13 cellular contexts compared by ENCODE assay signal in the genomic region with DNA sequence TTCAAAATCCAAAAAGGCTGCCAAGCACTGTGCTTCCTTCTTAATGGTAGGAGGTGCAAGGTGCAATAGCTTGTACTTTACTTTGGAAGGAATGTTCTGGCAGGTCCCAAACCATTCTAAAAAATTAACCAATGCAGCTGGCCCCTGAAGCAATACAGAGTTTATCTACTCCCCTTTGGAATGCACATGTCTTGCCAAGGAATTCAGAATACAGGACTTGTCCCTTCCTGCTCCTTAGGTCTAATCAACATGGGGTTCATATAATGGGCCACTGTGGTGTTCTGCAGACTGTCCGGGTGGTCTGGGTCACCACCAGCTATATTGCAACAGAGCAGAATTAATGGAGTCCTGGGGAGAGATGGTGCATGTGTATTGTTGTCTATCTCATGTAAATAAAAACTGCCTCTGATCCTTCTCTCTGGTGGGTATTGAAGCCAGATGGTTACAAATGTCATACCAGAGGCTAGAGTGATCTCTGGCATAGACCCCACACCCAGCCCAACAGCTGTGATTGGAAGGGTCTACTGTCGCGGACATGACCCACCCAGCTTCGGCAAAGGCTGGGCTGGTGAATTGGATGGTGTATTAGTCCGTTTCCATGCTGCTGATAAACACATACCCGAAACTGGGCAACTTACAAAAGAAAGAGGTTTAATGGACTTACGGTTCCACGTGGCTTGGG.
DNase-seq lines count a peak whose midpoint lies in the region; ATAC-seq, FAIRE-seq and TF ChIP-seq lines count a peak whose summit lies in the region.
"Had no signal": no experiment of that assay in that cellular context is flagged by ENCODE, and none has a peak within 500 bp of the region (broad histone marks: within the 10 kb centered on the region; RNA-seq: fewer than 3 reads in every experiment).

No MANE protein-coding gene starts in this region.

- H3K9ac ChIP-seq in liver (ENCODE audit: low read depth in 1 of 2, low read length in 2 of 2) (no peak overlapping the region), HepG2 (ENCODE audit: insufficient read depth, low read depth, low read length) (no peak overlapping the region)

- H3K36me3 ChIP-seq in liver (ENCODE audit: control insufficient read depth in 4 of 4, insufficient read depth in 3 of 4, low read depth in 1 of 4, low read length in 3 of 4) = no peaks in the 10 kb centered on the region
- no peaks in the 10 kb centered on the region for H3K36me3 ChIP-seq in HepG2 (replicated peaks in 1 of 2; ENCODE audit: control insufficient read depth in 1 of 2, insufficient read depth in 2 of 2, low read length in 2 of 2)

- TF ChIP-seq CTCF in liver (IDR thresholded peaks at IDR 0.05; ENCODE audit: low read depth, low read length, missing input control) = no peak
- TF ChIP-seq CTCF in HepG2 (CRISPR knock-in tag; IDR thresholded peaks at IDR 0.05) = no peak
- TF ChIP-seq CTCF in chondrocyte (IDR thresholded peaks at IDR 0.05) = no peak

- H3K27ac Mint-ChIP-seq in chondrocyte (ENCODE audit: unreplicated experiment) = peak overlapping the region; percentile 33
- no peak overlapping the region for H3K27ac Mint-ChIP-seq in activated T-helper 17 cell treated with anti-CD3 and anti-CD28 coated beads, Interleukin-2, amount 50 U/mL, for 72 hours

- no peak overlapping the region for H3K4me3 ChIP-seq in liver (ENCODE audit: low read depth in 1 of 3, low read length in 3 of 3)
- no peak overlapping the region for H3K4me3 ChIP-seq in HepG2 (replicated peaks in 1 of 3; ENCODE audit: insufficient read depth in 1 of 3, low read depth in 2 of 3, low read length in 3 of 3)
- H3K4me3 ChIP-seq in right cardiac atrium (ENCODE audit: low read length) = no peak overlapping the region
- H3K4me3 ChIP-seq: GM12878 had no signal

- no peak overlapping the region for H3K4me2 ChIP-seq in HepG2 (ENCODE audit: low read depth, low read length)

- no peaks in the 10 kb centered on the region for H3K4me1 ChIP-seq in liver (ENCODE audit: control insufficient read depth in 4 of 4, insufficient read depth in 4 of 4, low read length in 3 of 4)
- H3K4me1 ChIP-seq in HepG2 (ENCODE audit: insufficient read depth, low read length) = no peaks in the 10 kb centered on the region
- peaks cover 8% of the 10 kb centered on the region for H3K4me1 ChIP-seq in right cardiac atrium (ENCODE audit: control insufficient read depth, insufficient read depth, low read length)

- H3K4me3 Mint-ChIP-seq in chondrocyte (ENCODE audit: unreplicated experiment) = no peak overlapping the region
- H3K4me3 Mint-ChIP-seq in activated T-helper 17 cell treated with anti-CD3 and anti-CD28 coated beads, Interleukin-2, amount 50 U/mL, for 72 hours = no peak overlapping the region
- H3K4me3 Mint-ChIP-seq in activated T-cell treated with anti-CD3 and anti-CD28 coated beads, Interleukin-2, amount 50 U/mL, for 4 hours = no peak overlapping the region

- H3K9me3 Mint-ChIP-seq in chondrocyte (ENCODE audit: low read depth) = no peaks in the 10 kb centered on the region
- no peaks in the 10 kb centered on the region for H3K9me3 Mint-ChIP-seq in activated T-helper 17 cell treated with anti-CD3 and anti-CD28 coated beads, Interleukin-2, amount 50 U/mL, for 72 hours
- no peaks in the 10 kb centered on the region for H3K9me3 Mint-ChIP-seq in activated T-cell treated with anti-CD3 and anti-CD28 coated beads, Interleukin-2, amount 50 U/mL, for 4 hours

- in situ Hi-C loops in HepG2 (cut with HindIII; ENCODE audit: extremely low pct_ligation_motif_present, low pct_unique_long_range_greater_than_20kb) = no loop called here

- CTCF ChIA-PET in HepG2 (lab: Yijun Ruan, JAX; ENCODE audit: low intra/inter-chr PET ratio, low total read pairs) = no interaction called here

- POLR2A ChIA-PET in HepG2 (lab: Yijun Ruan, JAX) = no interaction called here

- H3K27me3 ChIP-seq in liver (ENCODE audit: control insufficient read depth in 4 of 4, insufficient read depth in 4 of 4, low read length in 3 of 4) (no peaks in the 10 kb centered on the region), HepG2 (ENCODE audit: control insufficient read depth in 1 of 2, insufficient read depth in 2 of 2, low read length in 2 of 2) (peaks cover 2 to 16% of the 10 kb centered on the region in 2 experiments; a peak in 3 of 5 replicates), right cardiac atrium (ENCODE audit: control insufficient read depth, insufficient read depth) (no peaks in the 10 kb centered on the region)

- TF ChIP-seq EP300 in HepG2 (IDR thresholded peaks at IDR 0.05; ENCODE audit: low read depth in 2 of 2, low read length in 2 of 2) = no peak
- no peak for TF ChIP-seq EP300 in HepG2 (CRISPR knock-in tag; IDR thresholded peaks at IDR 0.05; ENCODE audit: borderline replicate concordance)

- no peaks in the 10 kb centered on the region for H3K27me3 Mint-ChIP-seq in chondrocyte (ENCODE audit: low read depth)
- H3K27me3 Mint-ChIP-seq in activated T-helper 17 cell treated with anti-CD3 and anti-CD28 coated beads, Interleukin-2, amount 50 U/mL, for 72 hours = peaks cover 12% of the 10 kb centered on the region
- H3K27me3 Mint-ChIP-seq in activated T-cell treated with anti-CD3 and anti-CD28 coated beads, Interleukin-2, amount 50 U/mL, for 4 hours (ENCODE audit: low read depth) = peaks cover 18% of the 10 kb centered on the region

- FAIRE-seq in HepG2 (lab: Jason Lieb, UNC) = no peak
- FAIRE-seq: GM12878 had no signal

- intact Hi-C loops in HepG2 (cut with micrococcal nuclease; ENCODE audit: unreplicated experiment) = no loop called here
- intact Hi-C loops in right cardiac atrium (cut with DNase I) = no loop called here

- H3K9me3 ChIP-seq in liver (ENCODE audit: control insufficient read depth in 4 of 4, low read length in 3 of 4) = no peaks in the 10 kb centered on the region
- no peaks in the 10 kb centered on the region for H3K9me3 ChIP-seq in HepG2 (ENCODE audit: low read length)
- H3K9me3 ChIP-seq in right cardiac atrium (ENCODE audit: control insufficient read depth, low read length) = no peaks in the 10 kb centered on the region

- H2AFZ ChIP-seq in HepG2 (ENCODE audit: low read length) = no peak overlapping the region

- TF ChIP-seq POLR2A in HepG2 (IDR thresholded peaks at IDR 0.05; ENCODE audit: insufficient read depth in 1 of 2, low read depth in 2 of 2, low read length in 2 of 2) = no peak

- no peaks in the 10 kb centered on the region for H4K20me1 ChIP-seq in HepG2 (ENCODE audit: insufficient read depth, low read length)

- no TSS peak for BruUV-seq in HepG2 (replicated peaks; lab: Mats Ljungman, UMichigan)

- TF ChIP-seq RAD21 in liver (IDR thresholded peaks at IDR 0.05) = no peak
- TF ChIP-seq RAD21 in HepG2 (CRISPR knock-in tag; IDR thresholded peaks at IDR 0.05) = no peak

- H3K27ac ChIP-seq in liver (ENCODE audit: low read depth in 1 of 2, low read length in 2 of 2) (no peak overlapping the region), HepG2 (ENCODE audit: extremely low read length, insufficient read depth, low read length) (no peak overlapping the region), right cardiac atrium (ENCODE audit: low read length) (no peak overlapping the region)

- WGBS in liver = 90% methylated on average over 8 of the region's 8 CpGs
- 63% methylated on average over 7 of the region's 8 CpGs for WGBS in HepG2 (ENCODE audit: low lambda C conversion rate)
- WGBS in right cardiac atrium = 73% methylated on average over 8 of the region's 8 CpGs

- no peak for ATAC-seq in HepG2
- ATAC-seq in right cardiac atrium = peak; percentile 87 to 89
- no peak for ATAC-seq in GM21528 (IDR thresholded peaks at IDR 0.05; ENCODE audit: low FRiP score, unreplicated experiment)
- ATAC-seq in activated T-helper 17 cell treated with anti-CD3 and anti-CD28 coated beads, Interleukin-2, amount 50 U/mL, for 72 hours (replicated peaks) = no peak
- ATAC-seq in activated T-cell treated with anti-CD3 and anti-CD28 coated beads, Interleukin-2, amount 50 U/mL, for 4 hours = no peak
- ATAC-seq: GM12878 had no signal

- peaks cover 40% of the 10 kb centered on the region for H3K4me1 Mint-ChIP-seq in chondrocyte (ENCODE audit: low read depth)
- H3K4me1 Mint-ChIP-seq in activated T-helper 17 cell treated with anti-CD3 and anti-CD28 coated beads, Interleukin-2, amount 50 U/mL, for 72 hours = no peaks in the 10 kb centered on the region
- no peaks in the 10 kb centered on the region for H3K4me1 Mint-ChIP-seq in activated T-cell treated with anti-CD3 and anti-CD28 coated beads, Interleukin-2, amount 50 U/mL, for 4 hours (ENCODE audit: low read depth)

- no peaks in the 10 kb centered on the region for H3K36me3 Mint-ChIP-seq in chondrocyte (ENCODE audit: low read depth)
- H3K36me3 Mint-ChIP-seq in activated T-helper 17 cell treated with anti-CD3 and anti-CD28 coated beads, Interleukin-2, amount 50 U/mL, for 72 hours (ENCODE audit: low read depth) = no peaks in the 10 kb centered on the region
- H3K36me3 Mint-ChIP-seq in activated T-cell treated with anti-CD3 and anti-CD28 coated beads, Interleukin-2, amount 50 U/mL, for 4 hours (ENCODE audit: insufficient read depth) = no peaks in the 10 kb centered on the region

- no peaks in the 10 kb centered on the region for H3K79me2 ChIP-seq in HepG2 (ENCODE audit: insufficient read depth, low read length)

- DNase-seq in HepG2 (ENCODE audit: low spot score) = no peak
- DNase-seq in chondrocyte (ENCODE audit: low spot score) = no peak
- no peak for DNase-seq in right cardiac atrium
- DNase-seq in activated T-cell treated with anti-CD3 and anti-CD28 coated beads, Interleukin-2, amount 50 U/mL, for 4 hours = no peak
- no peak for DNase-seq in pons (ENCODE audit: low spot score)
- DNase-seq: effector memory CD4-positive, alpha-beta T cell; H7; NCI-H1092; NCI-H69 had no signal

TF ChIP-seq in liver, 16 proteins besides CTCF, POLR2A, EP300 and RAD21 (continues in another document):
- TF ChIP-seq EGR1 (IDR thresholded peaks at IDR 0.05; ENCODE audit: low read depth in 2 of 2) = no peak
- peak; percentile 21 to 23 for TF ChIP-seq RXRA (IDR thresholded peaks at IDR 0.05)
- TF ChIP-seq, protein P1, sequence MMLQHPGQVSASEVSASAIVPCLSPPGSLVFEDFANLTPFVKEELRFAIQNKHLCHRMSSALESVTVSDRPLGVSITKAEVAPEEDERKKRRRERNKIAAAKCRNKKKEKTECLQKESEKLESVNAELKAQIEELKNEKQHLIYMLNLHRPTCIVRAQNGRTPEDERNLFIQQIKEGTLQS (IDR thresholded peaks at IDR 0.05) = no peak
- peak; percentile 79 for TF ChIP-seq NR2F2 (IDR thresholded peaks at IDR 0.05)

TF ChIP-seq in HepG2, 621 proteins besides CTCF, POLR2A, EP300 and RAD21 (continues in another document):
- TF ChIP-seq PTBP1 (IDR thresholded peaks at IDR 0.05; ENCODE audit: low read depth, low read length, poor library complexity, severe bottlenecking) = no peak
- no peak for TF ChIP-seq TOPORS (CRISPR knock-in tag; IDR thresholded peaks at IDR 0.05)
- no peak for TF ChIP-seq ZNF672 (CRISPR knock-in tag; IDR thresholded peaks at IDR 0.05)
- TF ChIP-seq ZNF772 (CRISPR knock-in tag; IDR thresholded peaks at IDR 0.05) = no peak
- TF ChIP-seq ZNF749 (CRISPR knock-in tag; IDR thresholded peaks at IDR 0.05; ENCODE audit: borderline replicate concordance) = no peak

Comparison
In these comparisons a context has a peak if more than half of its experiments do, and no peak if none do; other contexts are left out.
1. ATAC-seq: peak in right cardiac atrium (2 of 2); none in HepG2 (single experiment), GM21528 (single experiment), activated T-helper 17 cell treated with anti-CD3 and anti-CD28 coated beads, Interleukin-2, amount 50 U/mL, for 72 hours (single experiment) and activated T-cell treated with anti-CD3 and anti-CD28 coated beads, Interleukin-2, amount 50 U/mL, for 4 hours (0 of 2).